In genomic region chr11:108466405-108466804, GRCh38 we compare ENCODE assay signal across 1 cellular context.
TF ChIP-seq lines count a peak whose summit lies in the region.

No MANE protein-coding gene starts in this region.

TF ChIP-seq in GM23338, 12 proteins besides CTCF, POLR2A, EP300 and RAD21 (continued from another document):
- TF ChIP-seq REST (IDR thresholded peaks at IDR 0.05; ENCODE audit: unreplicated experiment) (no peak), CREB1 (CRISPR knock-in tag; IDR thresholded peaks at IDR 0.05; ENCODE audit: low read depth) (no peak), STAT1 (IDR thresholded peaks at IDR 0.05; ENCODE audit: unreplicated experiment) (no peak), ZNF331 (CRISPR knock-in tag; IDR thresholded peaks at IDR 0.05; ENCODE audit: low read depth) (no peak), NANOG (IDR thresholded peaks at IDR 0.05; ENCODE audit: borderline replicate concordance) (no peak), EZH2phosphoT487 (IDR thresholded peaks at IDR 0.05; ENCODE audit: unreplicated experiment) (no peak), ZNF114 (CRISPR knock-in tag; IDR thresholded peaks at IDR 0.05) (no peak)
- TF ChIP-seq, protein P1, sequence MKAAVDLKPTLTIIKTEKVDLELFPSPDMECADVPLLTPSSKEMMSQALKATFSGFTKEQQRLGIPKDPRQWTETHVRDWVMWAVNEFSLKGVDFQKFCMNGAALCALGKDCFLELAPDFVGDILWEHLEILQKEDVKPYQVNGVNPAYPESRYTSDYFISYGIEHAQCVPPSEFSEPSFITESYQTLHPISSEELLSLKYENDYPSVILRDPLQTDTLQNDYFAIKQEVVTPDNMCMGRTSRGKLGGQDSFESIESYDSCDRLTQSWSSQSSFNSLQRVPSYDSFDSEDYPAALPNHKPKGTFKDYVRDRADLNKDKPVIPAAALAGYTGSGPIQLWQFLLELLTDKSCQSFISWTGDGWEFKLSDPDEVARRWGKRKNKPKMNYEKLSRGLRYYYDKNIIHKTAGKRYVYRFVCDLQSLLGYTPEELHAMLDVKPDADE (IDR thresholded peaks at IDR 0.05): no peak
